Comparison of ENCODE assay signal across 12 cellular contexts in genomic region chr20:46990017-46990810, GRCh38.
A peak's percentile ranks its signal among the peaks of the same experiment; 100 is the strongest.
DNase-seq lines count a peak whose midpoint lies in the region; ATAC-seq and TF ChIP-seq lines count a peak whose summit lies in the region.
"Had no signal": no experiment of that assay in that cellular context is flagged by ENCODE, and none has a peak within 500 bp of the region (broad histone marks: within the 10 kb centered on the region; RNA-seq: fewer than 3 reads in every experiment).

No MANE protein-coding gene starts in this region.

- WGBS in lower leg skin, 2 donors: 22 to 30% methylated on average over 14 of the region's 14 CpGs

- peak overlapping the region; percentile 91 for H3K27ac Mint-ChIP-seq in type B pancreatic cell
- H3K27ac Mint-ChIP-seq: IgD-negative memory B cell had no signal

- peaks cover 5% of the 10 kb centered on the region for H3K27me3 Mint-ChIP-seq in type B pancreatic cell

- no peaks in the 10 kb centered on the region for H3K36me3 Mint-ChIP-seq in type B pancreatic cell
- H3K36me3 Mint-ChIP-seq: IgD-negative memory B cell had no signal

- no peak for TF ChIP-seq CTCF in lower leg skin (IDR thresholded peaks at IDR 0.05)
- no peak for TF ChIP-seq CTCF in type B pancreatic cell (conservative IDR thresholded peaks at IDR 0.05)

- peaks cover 7% of the 10 kb centered on the region for H3K9me3 Mint-ChIP-seq in type B pancreatic cell
- H3K9me3 Mint-ChIP-seq: IgD-negative memory B cell had no signal

- intact Hi-C loops in lower leg skin (cut with DNase I; ENCODE audit: low total_unique reads): no loop called here

- H3K4me3 Mint-ChIP-seq in type B pancreatic cell: peak overlapping the region; percentile 66

- DNase-seq in activated T-cell treated with anti-CD3 and anti-CD28 coated beads for 48 hours (ENCODE audit: low read depth) (peak; percentile 23), lower leg skin (ENCODE audit: low spot score in 2 of 2) (peak; percentile 47 to 90), type B pancreatic cell (ENCODE audit: extremely low spot score, unreplicated experiment) (no peak), germinal center (ENCODE audit: low spot score) (no peak), inferior parietal cortex (ENCODE audit: extremely low spot score) (no peak)
- DNase-seq in activated T-cell treated with anti-CD3 and anti-CD28 coated beads, Interleukin-2, amount 50 U/mL, for 1 hour: no peak
- peak; percentile 53 to 58 for DNase-seq in activated T-cell treated with anti-CD3 and anti-CD28 coated beads, Interleukin-2, amount 50 U/mL, for 48 hours
- DNase-seq: ACHN, NCI-H748 treated with DMSO at 0.1 percent for 48 hours, WERI-Rb-1 had no signal

- no peak overlapping the region for H3K4me3 ChIP-seq in lower leg skin (ENCODE audit: low read depth, poor library complexity, severe bottlenecking)

- H3K4me1 Mint-ChIP-seq in type B pancreatic cell (ENCODE audit: unreplicated experiment): peaks cover 26% of the 10 kb centered on the region

- no peak for ATAC-seq in HG03521 (IDR thresholded peaks at IDR 0.05; ENCODE audit: unreplicated experiment)

- TF ChIP-seq POLR2A in lower leg skin (IDR thresholded peaks at IDR 0.05): no peak

Comparison
In these comparisons a context has a peak if more than half of its experiments do, and no peak if none do; other contexts are left out.
1. DNase-seq: peak in activated T-cell treated with anti-CD3 and anti-CD28 coated beads for 48 hours (single experiment), activated T-cell treated with anti-CD3 and anti-CD28 coated beads, Interleukin-2, amount 50 U/mL, for 48 hours (2 of 2) and lower leg skin (2 of 2); none in activated T-cell treated with anti-CD3 and anti-CD28 coated beads, Interleukin-2, amount 50 U/mL, for 1 hour (single experiment), type B pancreatic cell (single experiment), germinal center (single experiment) and inferior parietal cortex (single experiment).